In genomic region chr12:93302331-93303229, GRCh38 we compare ENCODE assay signal across 10 cellular contexts.
DNase-seq lines count a peak whose midpoint lies in the region; ATAC-seq, FAIRE-seq and TF ChIP-seq lines count a peak whose summit lies in the region.
"Had no signal": no experiment of that assay in that cellular context is flagged by ENCODE, and none has a peak within 500 bp of the region (broad histone marks: within the 10 kb centered on the region; RNA-seq: fewer than 3 reads in every experiment).

No MANE protein-coding gene starts in this region.

- H3K9me3 Mint-ChIP-seq in natural killer cell = no peaks in the 10 kb centered on the region

- no peaks in the 10 kb centered on the region for H3K27me3 ChIP-seq in osteoblast (ENCODE audit: insufficient read depth, low read length)

- H3K4me2 ChIP-seq in osteoblast (ENCODE audit: insufficient read depth, low read length) = peak overlapping the region; percentile 41

- POLR2A ChIA-PET in AG04449 (lab: Yijun Ruan, JAX) = interaction anchor here (0.7 to 1.1 kb wide), 2 partner anchors 76 to 84 kb away, joined by 3 read pairs; no protein-coding TSS in a partner anchor

- FAIRE-seq in RCC 7860 (lab: Jason Lieb, UNC) = no peak

- peak overlapping the region; percentile 89 for H3K27ac ChIP-seq in osteoblast (ENCODE audit: low read depth, low read length)

- peaks cover 11 to 18% of the 10 kb centered on the region in 2 donors for H3K27me3 Mint-ChIP-seq in natural killer cell (ENCODE audit: low read depth in 2 of 2)

- H3K4me3 ChIP-seq in AG04449 (ENCODE audit: low read depth, low read length) = no peak overlapping the region
- H3K4me3 ChIP-seq in fibroblast of mammary gland (ENCODE audit: control insufficient read depth, low read depth, low read length) = no peak overlapping the region
- H3K4me3 ChIP-seq in osteoblast (ENCODE audit: insufficient read depth, low read length) = peak overlapping the region; percentile 18

- CTCF ChIA-PET in AG04449 (lab: Yijun Ruan, JAX) = interaction anchor here (1.7 kb wide), 1 partner anchor 315 kb away, joined by 6 read pairs; no protein-coding TSS in a partner anchor

- no peak for TF ChIP-seq CTCF in AG04449 (IDR thresholded peaks at IDR 0.05; ENCODE audit: insufficient read depth, low read length, missing control alignments)
- no peak for TF ChIP-seq CTCF in fibroblast of mammary gland (conservative IDR thresholded peaks at IDR 0.05; ENCODE audit: control insufficient read depth, insufficient read depth, low read depth, low read length)
- TF ChIP-seq CTCF in osteoblast (IDR thresholded peaks at IDR 0.05; ENCODE audit: extremely low read depth, low read depth, low read length) = no peak
- TF ChIP-seq CTCF in natural killer cell (IDR thresholded peaks at IDR 0.05) = no peak

- no peaks in the 10 kb centered on the region for H3K36me3 Mint-ChIP-seq in natural killer cell

- peak; percentile 67 for DNase-seq in AG04449 (ENCODE audit: low read depth, low spot score)
- peak; percentile 24 for DNase-seq in RCC 7860 (ENCODE audit: low spot score)
- DNase-seq in fibroblast of mammary gland (ENCODE audit: low read depth) = peak; percentile 83
- DNase-seq in osteoblast (ENCODE audit: insufficient read length, low spot score, missing footprints) = peak; percentile 84
- no peak for DNase-seq in natural killer cell
- no peak for DNase-seq in NCI-H187 (lab: John Stamatoyannopoulos, UW)
- no peak for DNase-seq in NCI-H748 (lab: John Stamatoyannopoulos, UW; ENCODE audit: unreplicated experiment)
- DNase-seq: AML-193, NCI-H2171 had no signal

- H3K4me1 ChIP-seq in osteoblast (ENCODE audit: insufficient read depth, low read length) = peaks cover 12% of the 10 kb centered on the region

- no peak overlapping the region for H3K4me3 Mint-ChIP-seq in natural killer cell

- no peaks in the 10 kb centered on the region for H3K36me3 ChIP-seq in osteoblast (ENCODE audit: insufficient read depth, low read length)

- H2AFZ ChIP-seq in osteoblast (ENCODE audit: low read length) = peak overlapping the region; percentile 53

- no peaks in the 10 kb centered on the region for H4K20me1 ChIP-seq in osteoblast (ENCODE audit: insufficient read depth, low read length)

- H3K4me1 Mint-ChIP-seq in natural killer cell = no peaks in the 10 kb centered on the region

- H3K9me3 ChIP-seq in osteoblast (ENCODE audit: low read depth, low read length) = no peaks in the 10 kb centered on the region

- no peak overlapping the region for H3K27ac Mint-ChIP-seq in natural killer cell

- H3K79me2 ChIP-seq in osteoblast (ENCODE audit: insufficient read depth, low read length) = no peaks in the 10 kb centered on the region

- ATAC-seq in natural killer cell = no peak
- ATAC-seq in HG02885 (IDR thresholded peaks at IDR 0.05; ENCODE audit: poor library complexity, unreplicated experiment) = no peak

- intact Hi-C loops in natural killer cell (cut with micrococcal nuclease) = no loop called here

Comparison
In these comparisons a context has a peak if more than half of its experiments do, and no peak if none do; other contexts are left out.
1. DNase-seq: peak in AG04449 (single experiment), RCC 7860 (single experiment), fibroblast of mammary gland (single experiment) and osteoblast (single experiment); none in natural killer cell (single experiment), NCI-H187 (0 of 2) and NCI-H748 (single experiment).